Comparison of ENCODE assay signal across 8 cellular contexts in the genomic region with DNA sequence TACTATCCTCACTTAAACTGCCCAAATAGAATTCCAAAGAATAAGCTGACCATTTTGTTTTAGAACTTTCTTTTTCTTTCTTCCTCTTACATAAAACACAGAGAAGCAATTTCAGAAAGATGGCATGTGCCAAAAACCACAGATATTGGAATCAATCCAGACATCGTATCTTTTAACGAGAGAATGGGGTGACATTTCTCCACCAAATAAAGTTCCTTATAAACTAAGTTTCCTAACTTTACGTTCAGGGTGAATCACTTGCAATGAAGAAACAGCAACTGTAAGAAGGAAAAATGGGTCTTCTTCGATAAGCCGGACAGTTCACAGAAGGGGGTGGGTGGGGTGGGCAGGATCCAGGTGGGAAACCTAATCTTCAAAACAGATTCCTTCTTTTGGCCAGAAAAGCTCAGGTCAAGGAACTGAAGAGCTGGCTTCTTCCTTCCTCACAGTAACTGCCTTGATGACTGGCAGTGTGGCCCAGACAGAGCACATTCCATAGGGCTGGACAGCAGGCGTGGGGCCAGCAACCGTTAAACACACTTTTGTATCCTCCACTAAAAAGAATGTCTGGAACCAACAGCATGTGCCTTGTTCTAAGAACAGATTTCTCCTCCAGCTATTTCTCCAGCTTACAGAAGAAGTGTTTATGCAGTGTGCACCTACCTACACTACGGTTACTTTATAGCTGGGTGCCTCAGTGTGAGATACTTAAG. TPM values are rescaled to one million over a fixed set of nuclear protein-coding genes. Genes with fewer than 3 reads are reported as not detected.
DNase-seq lines count a peak whose midpoint lies in the region; FAIRE-seq and TF ChIP-seq lines count a peak whose summit lies in the region.

No MANE protein-coding gene starts in this region.

- no peak for TF ChIP-seq CTCF in AG04450 (IDR thresholded peaks at IDR 0.05; ENCODE audit: low read depth, low read length)
- TF ChIP-seq CTCF in esophagus muscularis mucosa (IDR thresholded peaks at IDR 0.05), result no peak
- no peak for TF ChIP-seq CTCF in OCI-LY7 (conservative IDR thresholded peaks at IDR 0.05; ENCODE audit: low read length)

- H3K4me1 ChIP-seq in esophagus muscularis mucosa (peaks cover 50 to 94% (median 94%) of the 10 kb centered on the region in 4 donors), OCI-LY7 (ENCODE audit: insufficient read depth, low read length, poor library complexity, severe bottlenecking) (peaks cover 7% of the 10 kb centered on the region)

- no peak overlapping the region for H2AFZ ChIP-seq in OCI-LY7 (ENCODE audit: low read length)

- no peak overlapping the region for H3K4me2 ChIP-seq in OCI-LY7 (ENCODE audit: low read length)

- peak; percentile 89 for FAIRE-seq in RCC 7860 (lab: Jason Lieb, UNC)

- peaks cover 12% of the 10 kb centered on the region; the same call in 1 of the 2 replicates for H3K79me2 ChIP-seq in OCI-LY7 (ENCODE audit: insufficient read depth, low read depth, low read length)

- intact Hi-C loops in esophagus muscularis mucosa (cut with DNase I) (no loop called here), OCI-LY7 (cut with micrococcal nuclease; ENCODE audit: unreplicated experiment) (no loop called here), posterior vena cava (cut with DNase I) (no loop called here)

- CTCF ChIA-PET in AG04450 (lab: Charles Lee), result interaction anchor here (1.5 kb wide), 1 partner anchor 32 kb away, joined by 5 read pairs; the partner anchor contains the start of gene CREB3L2
- CTCF ChIA-PET in OCI-LY7 (lab: Charles Lee; ENCODE audit: unreplicated experiment), result interaction anchor here (0.7 kb wide), 1 partner anchor 12 kb away, joined by 3 read pairs; no protein-coding TSS in a partner anchor

- H3K4me3 ChIP-seq in AG04450 (ENCODE audit: low read depth, low read length) (no peak overlapping the region), esophagus muscularis mucosa (peak overlapping the region in 1 of 4 donors; percentile 18), OCI-LY7 (ENCODE audit: low read depth, low read length, poor library complexity, severe bottlenecking) (no peak overlapping the region)

- 9% methylated on average over 8 of the region's 8 CpGs for WGBS in esophagus muscularis mucosa

- POLR2A ChIA-PET in AG04450 (lab: Yijun Ruan, JAX) (interaction anchor here (0.6 to 1.4 kb wide), 6 partner anchors 8 to 20 kb away, joined by 3 to 7 read pairs (median 4); no protein-coding TSS in a partner anchor), OCI-LY7 (lab: Charles Lee) (interaction anchor here (0.6 to 4.1 kb wide), 2 partner anchors 10 to 24 kb away, joined by 4 to 28 read pairs; no protein-coding TSS in a partner anchor)

- H3K27me3 ChIP-seq in AG04450 (ENCODE audit: control insufficient read depth, insufficient read depth, low read length) (no peaks in the 10 kb centered on the region), esophagus muscularis mucosa (no peaks in the 10 kb centered on the region)

- H3K27ac ChIP-seq in AG04450 (ENCODE audit: low read depth, low read length), result peak overlapping the region; percentile 65
- H3K27ac ChIP-seq in esophagus muscularis mucosa (replicated peaks in 1 of 4), result peak overlapping the region; percentile 69 to 80 (median 69)
- no peak overlapping the region for H3K27ac ChIP-seq in OCI-LY7 (ENCODE audit: low read depth, low read length, poor library complexity, severe bottlenecking)

- no peak for TF ChIP-seq EP300 in esophagus muscularis mucosa (IDR thresholded peaks at IDR 0.05)

- BruUV-seq in OCI-LY7 (replicated peaks; lab: Mats Ljungman, UMichigan), result no TSS peak

- H3K36me3 ChIP-seq in esophagus muscularis mucosa (no peaks in the 10 kb centered on the region), OCI-LY7 (ENCODE audit: insufficient read depth, low read length) (peaks cover 21% of the 10 kb centered on the region; the same call in 1 of the 2 replicates)

- H4K20me1 ChIP-seq in OCI-LY7 (ENCODE audit: insufficient read depth, low read length), result no peaks in the 10 kb centered on the region

- H3K9me2 ChIP-seq in OCI-LY7 (ENCODE audit: insufficient read depth, low read length), result no peaks in the 10 kb centered on the region

- no peaks in the 10 kb centered on the region for H3K9me3 ChIP-seq in AG04450 (ENCODE audit: control insufficient read depth, insufficient read depth, low read length)
- no peaks in the 10 kb centered on the region for H3K9me3 ChIP-seq in esophagus muscularis mucosa
- H3K9me3 ChIP-seq in OCI-LY7 (ENCODE audit: low read length), result no peaks in the 10 kb centered on the region

- DNase-seq in AG04450 (ENCODE audit: low read depth, low spot score) (no peak), RCC 7860 (ENCODE audit: low spot score) (peak; percentile 89), esophagus muscularis mucosa (ENCODE audit: extremely low spot score) (no peak), mucosa of gallbladder (ENCODE audit: low spot score) (peak; percentile 62), HPDE6-E6E7 (ENCODE audit: extremely low spot score) (no peak), OCI-LY7 (ENCODE audit: low spot score) (no peak), GM19240 (ENCODE audit: insufficient read length, low spot score) (no peak), posterior vena cava (ENCODE audit: low spot score) (no peak)

- no peak for TF ChIP-seq POLR2A in esophagus muscularis mucosa (IDR thresholded peaks at IDR 0.05; ENCODE audit: low read depth)

RNA-seq across cellular contexts. Expression of gene CREB3L2, which starts 31.5 kb away (rescaled TPM):
- 53.5 and 57.8 TPM in 2 replicates for polyA plus RNA-seq in AG04450 (2011; rRNA removed)
- 96.0 and 121 TPM in 2 replicates for polyA minus RNA-seq in AG04450 (2011; rRNA and poly(A)+ RNA removed)
- total RNA-seq in esophagus muscularis mucosa (10 to 100 TPM; 29.2 to 43.4 (median 37.1) TPM), mucosa of gallbladder (80.3 TPM), OCI-LY7 (2022) (79.0 and 95.7 TPM in 2 replicates), posterior vena cava (100 to 1,000 TPM; 106 to 129 TPM)
- total RNA-seq in OCI-LY7 (2014; rRNA removed; shearing (Covaris generic)), result 22.7 and 35.4 TPM in 2 replicates

Comparison
In these comparisons a context has a peak if more than half of its experiments do, and no peak if none do; other contexts are left out.
1. DNase-seq: peak in RCC 7860 (single experiment) and mucosa of gallbladder (single experiment); none in AG04450 (single experiment), esophagus muscularis mucosa (single experiment), HPDE6-E6E7 (single experiment), OCI-LY7 (single experiment), GM19240 (single experiment) and posterior vena cava (single experiment).